Comparison of ENCODE assay signal across 8 cellular contexts in the genomic region with DNA sequence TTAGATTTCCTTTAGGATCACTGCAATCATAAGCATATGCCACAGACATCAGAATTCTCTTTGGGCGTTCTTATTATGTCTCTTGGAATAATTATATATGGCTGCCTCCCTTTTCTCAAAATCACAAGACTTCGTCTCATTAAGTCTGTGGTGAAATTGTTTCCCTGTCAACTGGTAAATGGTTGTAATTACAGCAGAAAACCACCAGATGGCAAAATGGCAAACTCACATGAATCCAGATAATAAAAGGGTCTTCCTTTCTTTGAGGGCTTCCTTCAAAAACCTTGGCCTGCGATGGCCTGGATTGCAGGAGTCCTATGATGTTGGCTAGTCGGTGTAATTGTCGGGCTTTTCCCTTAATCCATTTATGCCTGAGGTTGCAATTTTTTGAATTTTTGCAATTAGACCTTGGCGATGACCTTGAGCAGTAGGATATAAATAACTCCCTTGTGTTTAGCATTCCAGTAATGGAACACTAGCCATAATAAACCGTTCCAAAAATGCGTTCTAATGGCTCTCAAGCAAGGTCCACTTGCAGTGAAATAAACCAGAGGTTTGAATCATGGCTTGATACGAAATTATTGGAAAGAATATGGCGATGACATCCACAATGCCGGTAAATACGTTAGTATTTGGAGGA.
DNase-seq lines count a peak whose midpoint lies in the region; ATAC-seq and TF ChIP-seq lines count a peak whose summit lies in the region.

No MANE protein-coding gene starts in this region.

- H3K27me3 Mint-ChIP-seq in activated CD4-positive, alpha-beta T cell treated with anti-CD3 and anti-CD28 coated beads, Interleukin-2, amount 10 ng/mL, durations not matched to agents 24 days and 14 days: no peaks in the 10 kb centered on the region

- ATAC-seq in foreskin keratinocyte (no peak), GM18870 (IDR thresholded peaks at IDR 0.05; ENCODE audit: unreplicated experiment) (no peak), HG03039 (IDR thresholded peaks at IDR 0.05; ENCODE audit: unreplicated experiment) (no peak)

- H3K27me3 ChIP-seq in HUES48 (ENCODE audit: control insufficient read depth, insufficient read depth, low read length) (no peaks in the 10 kb centered on the region), SJCRH30 (no peaks in the 10 kb centered on the region), foreskin keratinocyte (no peaks in the 10 kb centered on the region)

- no peak overlapping the region for H3K4me3 Mint-ChIP-seq in activated CD4-positive, alpha-beta T cell treated with anti-CD3 and anti-CD28 coated beads, Interleukin-2, amount 10 ng/mL, durations not matched to agents 24 days and 14 days

- H3K27ac Mint-ChIP-seq in activated CD4-positive, alpha-beta T cell treated with anti-CD3 and anti-CD28 coated beads, Interleukin-2, amount 10 ng/mL, durations not matched to agents 24 days and 14 days: no peak overlapping the region

- no peaks in the 10 kb centered on the region for H3K36me3 Mint-ChIP-seq in activated CD4-positive, alpha-beta T cell treated with anti-CD3 and anti-CD28 coated beads, Interleukin-2, amount 10 ng/mL, durations not matched to agents 24 days and 14 days (ENCODE audit: low read depth)

- H3K36me3 ChIP-seq in HUES48 (ENCODE audit: control insufficient read depth, insufficient read depth, low read length) (no peaks in the 10 kb centered on the region), SJCRH30 (no peaks in the 10 kb centered on the region)

- H3K9me3 ChIP-seq in HUES48 (ENCODE audit: control insufficient read depth, insufficient read depth, low read length) (no peaks in the 10 kb centered on the region), SJCRH30 (replicated peaks) (no peaks in the 10 kb centered on the region)

- H3K27ac ChIP-seq in HUES48 (ENCODE audit: low read depth, low read length): peak overlapping the region; percentile 79
- H3K27ac ChIP-seq in SJCRH30: no peak overlapping the region
- no peak overlapping the region for H3K27ac ChIP-seq in foreskin keratinocyte

- peaks cover 17% of the 10 kb centered on the region for H3K4me1 ChIP-seq in HUES48 (ENCODE audit: control insufficient read depth, insufficient read depth, low read length)
- H3K4me1 ChIP-seq in SJCRH30: no peaks in the 10 kb centered on the region
- no peaks in the 10 kb centered on the region for H3K4me1 ChIP-seq in foreskin keratinocyte

- TF ChIP-seq CTCF in foreskin keratinocyte (conservative IDR thresholded peaks at IDR 0.05) (peak; percentile 60), retinal pigment epithelial cell (conservative IDR thresholded peaks at IDR 0.05; ENCODE audit: low read depth, low read length) (peak; percentile 62)

- peak; percentile 57 for DNase-seq in activated CD4-positive, alpha-beta T cell treated with anti-CD3 and anti-CD28 coated beads, Interleukin-2, amount 10 ng/mL, durations not matched to agents 24 days and 14 days
- no peak for DNase-seq in activated CD4-positive, alpha-beta T cell treated with anti-CD3 and anti-CD28 coated beads, Interleukin-2, amount 50 U/mL, for 4 hours
- DNase-seq in SJCRH30 (peak; percentile 4 to 53), foreskin keratinocyte (peak; percentile 2 to 9), retinal pigment epithelial cell (ENCODE audit: low read depth) (no peak)

- no peaks in the 10 kb centered on the region for H3K9me3 Mint-ChIP-seq in activated CD4-positive, alpha-beta T cell treated with anti-CD3 and anti-CD28 coated beads, Interleukin-2, amount 10 ng/mL, durations not matched to agents 24 days and 14 days

- H3K4me3 ChIP-seq in HUES48 (ENCODE audit: low read depth, low read length) (no peak overlapping the region), SJCRH30 (no peak overlapping the region), retinal pigment epithelial cell (ENCODE audit: low read length) (no peak overlapping the region)

- intact Hi-C loops in activated CD4-positive, alpha-beta T cell treated with anti-CD3 and anti-CD28 coated beads, Interleukin-2, amount 10 ng/mL, durations not matched to agents 24 days and 14 days (cut with micrococcal nuclease): loop anchor here (1.0 to 5.0 kb wide), 2 partner anchors 551 to 1104 kb away; no protein-coding TSS in a partner anchor

- no peak overlapping the region for H3K9ac ChIP-seq in HUES48 (ENCODE audit: low read depth, low read length)

- no peaks in the 10 kb centered on the region for H3K4me1 Mint-ChIP-seq in activated CD4-positive, alpha-beta T cell treated with anti-CD3 and anti-CD28 coated beads, Interleukin-2, amount 10 ng/mL, durations not matched to agents 24 days and 14 days

Comparison
In these comparisons a context has a peak if more than half of its experiments do, and no peak if none do; other contexts are left out.
1. DNase-seq: peak in activated CD4-positive, alpha-beta T cell treated with anti-CD3 and anti-CD28 coated beads, Interleukin-2, amount 10 ng/mL, durations not matched to agents 24 days and 14 days (single experiment), SJCRH30 (2 of 2) and foreskin keratinocyte (2 of 2); none in activated CD4-positive, alpha-beta T cell treated with anti-CD3 and anti-CD28 coated beads, Interleukin-2, amount 50 U/mL, for 4 hours (0 of 2) and retinal pigment epithelial cell (single experiment).